Comparison of ENCODE assay signal across 13 cellular contexts in the genomic region with DNA sequence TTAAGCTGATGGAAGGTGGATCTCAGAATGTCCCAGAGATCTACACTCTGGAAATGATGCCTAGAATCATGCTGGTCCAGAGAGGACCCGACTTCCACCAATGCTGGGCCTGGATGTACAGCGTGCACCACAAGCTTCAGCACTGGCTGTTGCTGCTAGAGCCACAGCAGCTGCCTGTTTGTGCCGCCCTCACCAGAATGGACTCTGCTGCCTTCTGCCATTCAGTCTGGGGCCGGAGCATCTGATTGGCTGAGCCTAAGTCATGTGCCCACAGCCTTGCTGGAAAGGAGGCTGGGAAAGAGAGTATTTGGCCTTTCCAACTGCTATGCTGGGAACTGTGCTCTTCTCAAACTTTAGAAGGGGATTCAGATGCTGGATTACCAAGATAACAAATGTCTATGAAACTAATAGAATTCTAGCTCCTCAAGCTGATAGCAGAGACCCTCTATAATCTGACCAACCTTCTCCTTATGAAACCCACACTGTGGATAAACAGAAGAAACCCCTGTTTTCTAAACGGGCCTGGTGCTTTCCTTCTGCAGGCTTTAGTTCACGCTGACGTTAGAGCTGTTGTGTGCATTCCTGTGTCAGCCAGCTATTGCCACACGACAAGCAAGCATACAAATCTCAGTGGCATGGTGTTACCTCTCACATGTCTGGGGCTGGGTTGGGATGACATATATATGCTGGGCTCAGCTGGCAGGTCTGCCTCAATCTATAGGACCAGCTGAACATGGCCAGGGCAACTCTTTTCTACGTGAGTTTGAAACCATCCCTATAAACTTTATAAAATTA. TPM values are rescaled to one million over a fixed set of nuclear protein-coding genes. Genes with fewer than 3 reads are reported as not detected.
DNase-seq lines count a peak whose midpoint lies in the region; ATAC-seq, FAIRE-seq and TF ChIP-seq lines count a peak whose summit lies in the region.
"Had no signal": no experiment of that assay in that cellular context is flagged by ENCODE, and none has a peak within 500 bp of the region (broad histone marks: within the 10 kb centered on the region; RNA-seq: fewer than 3 reads in every experiment).

No MANE protein-coding gene starts in this region.

- TF ChIP-seq RAD21 in GM12878 (IDR thresholded peaks at IDR 0.05; ENCODE audit: insufficient read depth, low read depth, low read length) = no peak

- H3K4me1 Mint-ChIP-seq in stimulated activated naive CD8-positive, alpha-beta T cell treated with anti-CD3 and anti-CD28 coated beads, Interleukin-15, amount 100 ng/mL, for 72 hours = no peaks in the 10 kb centered on the region

- no TSS peak for BruUV-seq in A673 (replicated peaks; lab: Mats Ljungman, UMichigan)
- no TSS peak for BruUV-seq in GM12878 (replicated peaks; lab: Mats Ljungman, UMichigan)

- H3K4me3 ChIP-seq in A673 (ENCODE audit: low read depth, low read length, poor library complexity, severe bottlenecking) (no peak overlapping the region), GM12878 (no peak overlapping the region)

- H3K4me3 Mint-ChIP-seq in stimulated activated naive CD8-positive, alpha-beta T cell treated with anti-CD3 and anti-CD28 coated beads, Interleukin-15, amount 100 ng/mL, for 72 hours = no peak overlapping the region
- H3K4me3 Mint-ChIP-seq: activated CD4-positive, alpha-beta memory T cell treated with anti-CD3 and anti-CD28 coated beads for 36 hours; dendritic cell treated with granulocyte-macrophage colony-stimulating factor and Interleukin-4, amounts not matched to agents 40 ng/mL and 50 ng/mL, for 4 days had no signal

- in situ Hi-C loops in GM12878 (cut with MboI) = no loop called here

- POLR2A ChIA-PET in A673 (lab: Charles Lee; ENCODE audit: low non-redundant PET) = no interaction called here
- POLR2A ChIA-PET in HEK293T (lab: Yijun Ruan, JAX) = no interaction called here
- POLR2A ChIA-PET in GM12878 (lab: Charles Lee) = no interaction called here

- H3K27me3 ChIP-seq in A673 (replicated peaks; ENCODE audit: insufficient read depth, low read depth, low read length, poor library complexity) (no peaks in the 10 kb centered on the region), GM12878 (replicated peaks in 1 of 2; ENCODE audit: control insufficient read depth in 2 of 2, insufficient read depth in 2 of 2, low read length in 1 of 2) (0 out of 4 replicates have a peak, but pooled peaks cover 0 to 3% of the 10 kb centered on the region in 2 experiments), layer of hippocampus (ENCODE audit: control insufficient read depth, insufficient read depth, low read length) (no peaks in the 10 kb centered on the region)

- no peak for TF ChIP-seq EP300 in GM12878 (IDR thresholded peaks at IDR 0.05; ENCODE audit: borderline replicate concordance in 1 of 2, control insufficient read depth in 1 of 2, low read depth in 2 of 2, low read length in 2 of 2)

- no peaks in the 10 kb centered on the region for H4K20me1 ChIP-seq in GM12878 (ENCODE audit: control insufficient read depth, insufficient read depth)

- TF ChIP-seq CTCF in A673 (conservative IDR thresholded peaks at IDR 0.05; ENCODE audit: low read depth, low read length) = no peak
- no peak for TF ChIP-seq CTCF in GM12878 (IDR thresholded peaks at IDR 0.05 in 2 of 3, conservative IDR thresholded peaks at IDR 0.05 in 1 of 3; ENCODE audit: control insufficient read depth in 2 of 3, extremely low read depth in 1 of 3, insufficient read depth in 1 of 3, low read depth in 3 of 3, low read length in 3 of 3)

- H3K9me3 Mint-ChIP-seq in stimulated activated naive CD8-positive, alpha-beta T cell treated with anti-CD3 and anti-CD28 coated beads, Interleukin-15, amount 100 ng/mL, for 72 hours = no peaks in the 10 kb centered on the region
- H3K9me3 Mint-ChIP-seq: activated CD4-positive, alpha-beta memory T cell treated with anti-CD3 and anti-CD28 coated beads for 36 hours; dendritic cell treated with granulocyte-macrophage colony-stimulating factor and Interleukin-4, amounts not matched to agents 40 ng/mL and 50 ng/mL, for 4 days had no signal

- FAIRE-seq in GM12878 (lab: Jason Lieb, UNC) = no peak

- CTCF ChIA-PET in A673 (lab: Charles Lee) = no interaction called here
- CTCF ChIA-PET in HEK293T (lab: Yijun Ruan, JAX) = interaction anchor here (0.6 to 1.6 kb wide), 2 partner anchors 380 to 506 kb away, joined by 3 to 6 read pairs; no protein-coding TSS in a partner anchor
- CTCF ChIA-PET in GM12878 (lab: Yijun Ruan, JAX) = interaction anchor here (0.9 to 2.9 kb wide), 9 partner anchors 9 to 514 kb away, joined by 3 to 8 read pairs (median 4); a partner anchor contains a TSS

- H3K27me3 Mint-ChIP-seq in stimulated activated naive CD8-positive, alpha-beta T cell treated with anti-CD3 and anti-CD28 coated beads, Interleukin-15, amount 100 ng/mL, for 72 hours = no peaks in the 10 kb centered on the region
- H3K27me3 Mint-ChIP-seq: activated CD4-positive, alpha-beta memory T cell treated with anti-CD3 and anti-CD28 coated beads for 36 hours had no signal

- H3K27ac ChIP-seq in A673 (ENCODE audit: low read depth, low read length, poor library complexity, severe bottlenecking) (no peak overlapping the region), GM12878 (ENCODE audit: control insufficient read depth, insufficient read depth) (no peak overlapping the region), layer of hippocampus (ENCODE audit: low read depth, low read length) (peak overlapping the region; percentile 22)
- H3K27ac ChIP-seq: C4-2B had no signal

- H3K79me2 ChIP-seq in GM12878 (ENCODE audit: control insufficient read depth, insufficient read depth, low read length) = no peaks in the 10 kb centered on the region

- H3K9me3 ChIP-seq in A673 (ENCODE audit: low read depth, low read length, poor library complexity, severe bottlenecking) = no peaks in the 10 kb centered on the region
- H3K9me3 ChIP-seq in GM12878 (replicated peaks; ENCODE audit: control insufficient read depth, insufficient read depth, low read length) = no peaks in the 10 kb centered on the region

- H3K36me3 ChIP-seq in A673 (ENCODE audit: insufficient read depth, low read length, poor library complexity, severe bottlenecking) = no peaks in the 10 kb centered on the region
- H3K36me3 ChIP-seq in GM12878 (ENCODE audit: control insufficient read depth in 2 of 2, insufficient read depth in 2 of 2, low read length in 1 of 2) = no peaks in the 10 kb centered on the region

- ATAC-seq in GM12878 (no peak; the same call in 2 of the 3 replicates), GM21786 (IDR thresholded peaks at IDR 0.05; ENCODE audit: unreplicated experiment) (no peak), HG03095 (IDR thresholded peaks at IDR 0.05; ENCODE audit: unreplicated experiment) (no peak)
- no peak for ATAC-seq in stimulated activated naive CD8-positive, alpha-beta T cell treated with anti-CD3 and anti-CD28 coated beads, Interleukin-15, amount 100 ng/mL, for 72 hours

- no peak overlapping the region for H3K27ac Mint-ChIP-seq in stimulated activated naive CD8-positive, alpha-beta T cell treated with anti-CD3 and anti-CD28 coated beads, Interleukin-15, amount 100 ng/mL, for 72 hours
- H3K27ac Mint-ChIP-seq: activated CD4-positive, alpha-beta memory T cell treated with anti-CD3 and anti-CD28 coated beads for 36 hours; dendritic cell treated with granulocyte-macrophage colony-stimulating factor and Interleukin-4, amounts not matched to agents 40 ng/mL and 50 ng/mL, for 4 days had no signal

- H3K4me1 ChIP-seq in A673 (ENCODE audit: insufficient read depth, low read length, poor library complexity, severe bottlenecking) (no peaks in the 10 kb centered on the region), GM12878 (ENCODE audit: control insufficient read depth, insufficient read depth, low read length) (no peaks in the 10 kb centered on the region)

- H3K4me2 ChIP-seq in GM12878 (ENCODE audit: control insufficient read depth, insufficient read depth) = no peak overlapping the region

- WGBS in GM12878 (ENCODE audit: insufficient coverage, insufficient replicate concordance, low lambda C conversion rate, missing lambda C conversion rate) = 27% methylated on average over 9 of the region's 9 CpGs

- SMC1A ChIA-PET in GM12878 (lab: Charles Lee; ENCODE audit: uncharacterized antibody, unreplicated experiment) = interaction anchor here (0.7 to 2.5 kb wide), 7 partner anchors 11 to 488 kb away, joined by 3 to 7 read pairs (median 4); a partner anchor contains a TSS

- intact Hi-C loops in A673 (cut with micrococcal nuclease; ENCODE audit: unreplicated experiment) = no loop called here
- intact Hi-C loops in GM12878 (cut with micrococcal nuclease; ENCODE audit: unreplicated experiment) = no loop called here

- H2AFZ ChIP-seq in GM12878 (ENCODE audit: control insufficient read depth, low read depth, low read length) = no peak overlapping the region

- DNase-seq in A673 (ENCODE audit: low spot score) (peak; percentile 49), HEK293T (ENCODE audit: extremely low spot score) (peak; percentile 8), GM12878 (ENCODE audit: low read depth, low spot score) (no peak), NCI-H1694 treated with DMSO at 0.1 percent for 48 hours (lab: John Stamatoyannopoulos, UW) (no peak)
- DNase-seq in stimulated activated naive CD8-positive, alpha-beta T cell treated with anti-CD3 and anti-CD28 coated beads, Interleukin-15, amount 100 ng/mL, for 72 hours = no peak
- DNase-seq: activated CD4-positive, alpha-beta memory T cell treated with anti-CD3 and anti-CD28 coated beads for 36 hours; stimulated activated CD4-positive, alpha-beta T cell treated with anti-CD3 and anti-CD28 coated beads, Interleukin-4, amount 100 ng/mL, for 1 hour had no signal

- TF ChIP-seq POLR2A in GM12878 (IDR thresholded peaks at IDR 0.05; ENCODE audit: low read depth, low read length) = no peak

- no peak overlapping the region for H3K9ac ChIP-seq in GM12878 (ENCODE audit: control insufficient read depth, insufficient read depth, low read length)

- RAD21 ChIA-PET in GM12878 (lab: Charles Lee; ENCODE audit: unreplicated experiment) = interaction anchor here (0.8 to 1.1 kb wide), 2 partner anchors 11 to 488 kb away, joined by 3 to 4 read pairs; a partner anchor contains a TSS

RNA-seq across cellular contexts. Expression of a gene that starts 4.1 kb away (rescaled TPM):
- total RNA-seq in A673 (2021) (25.5 and 26.4 TPM in 2 replicates), GM12878 (2014; rRNA removed) (not detected in 2 replicates), GM12878 (2014; rRNA removed; fragmentation: Illumina TruSeq; extraction: Trizol) (not detected in 2 replicates), GM12878 (2021) (not detected in 2 replicates)
- not detected in 2 replicates for total RNA-seq in GM12878 (2013; cell fraction: nucleolus; rRNA removed)
- polyA plus RNA-seq in GM12878 (2011; ENCODE audit: low read depth) = not detected
- polyA plus RNA-seq in GM12878 (2011; rRNA removed) (not detected in 2 replicates), GM12878 (2014; fragmentation: Illumina TruSeq; extraction: Trizol) (not detected in 2 replicates), GM12878 (2014; fragmentation: Nextera tagmentation; extraction: Ambion mirVana) (not detected), GM12878 (2014; rRNA removed) (not detected in 2 replicates), GM12878 (2016; fragmentation: Nextera tagmentation; extraction: Ambion mirVana) (not detected)
- polyA plus RNA-seq in GM12878 (2011; cell fraction: cytosol; rRNA removed) = not detected in 2 replicates
- polyA plus RNA-seq in GM12878 (2011; cell fraction: nucleus; rRNA removed) = not detected in 2 replicates
- polyA plus RNA-seq in GM12878 (2012) = not detected in 2 replicates
- not detected in 2 replicates for polyA minus RNA-seq in GM12878 (2011; rRNA and poly(A)+ RNA removed)
- not detected in 2 replicates for polyA minus RNA-seq in GM12878 (2011; cell fraction: cytosol; rRNA and poly(A)+ RNA removed)
- polyA minus RNA-seq in GM12878 (2011; cell fraction: nucleus; rRNA and poly(A)+ RNA removed) = not detected in 2 replicates
- polyA plus RNA-seq: liver had no signal

Comparison
In these comparisons a context has a peak if more than half of its experiments do, and no peak if none do; other contexts are left out.
1. DNase-seq: peak in A673 (single experiment) and HEK293T (single experiment); none in GM12878 (single experiment), NCI-H1694 treated with DMSO at 0.1 percent for 48 hours (single experiment) and stimulated activated naive CD8-positive, alpha-beta T cell treated with anti-CD3 and anti-CD28 coated beads, Interleukin-15, amount 100 ng/mL, for 72 hours (0 of 2).
2. RNA of a gene that starts 4.1 kb away (total RNA-seq): 25.5 to 26.4 TPM in A673; not detected in GM12878; every median in the first group is over 10 times any median in the second.